8 cellular contexts compared by ENCODE assay signal in genomic region chr14:64707661-64708060, GRCh38. TPM values are rescaled to one million over a fixed set of nuclear protein-coding genes. Genes with fewer than 3 reads are reported as not detected.
A peak's percentile ranks its signal among the peaks of the same experiment; 100 is the strongest.
DNase-seq lines count a peak whose midpoint lies in the region; ATAC-seq and TF ChIP-seq lines count a peak whose summit lies in the region.

No MANE protein-coding gene starts in this region.

- peaks cover 35% of the 10 kb centered on the region for H3K27me3 Mint-ChIP-seq in activated T-cell treated with anti-CD3 and anti-CD28 coated beads, Interleukin-2, amount 50 U/mL, for 72 hours (ENCODE audit: low read depth)
- peaks cover 81% of the 10 kb centered on the region for H3K27me3 Mint-ChIP-seq in activated naive CD4-positive, alpha-beta T cell treated with anti-CD3 and anti-CD28 coated beads, Interleukin-2, amount 10 ng/mL, durations not matched to agents 7 days and 5 days

- H3K36me3 ChIP-seq in iPS-20b (ENCODE audit: insufficient read depth, low read depth, low read length) (peaks cover 12% of the 10 kb centered on the region; the same call in 1 of the 2 replicates), testis (ENCODE audit: low read depth, missing control alignments) (no peaks in the 10 kb centered on the region)

- peak overlapping the region; percentile 20 to 71 for H3K4me3 Mint-ChIP-seq in activated T-cell treated with anti-CD3 and anti-CD28 coated beads, Interleukin-2, amount 50 U/mL, for 72 hours
- H3K4me3 Mint-ChIP-seq in activated naive CD4-positive, alpha-beta T cell treated with anti-CD3 and anti-CD28 coated beads, Interleukin-2, amount 10 ng/mL, durations not matched to agents 7 days and 5 days = peak overlapping the region; percentile 69

- peak; percentile 48 to 55 for ATAC-seq in activated T-cell treated with anti-CD3 and anti-CD28 coated beads, Interleukin-2, amount 50 U/mL, for 72 hours (replicated peaks in 1 of 2)

- H3K4me1 Mint-ChIP-seq in activated T-cell treated with anti-CD3 and anti-CD28 coated beads, Interleukin-2, amount 50 U/mL, for 72 hours (ENCODE audit: low read depth) = peaks cover 35% of the 10 kb centered on the region
- H3K4me1 Mint-ChIP-seq in activated naive CD4-positive, alpha-beta T cell treated with anti-CD3 and anti-CD28 coated beads, Interleukin-2, amount 10 ng/mL, durations not matched to agents 7 days and 5 days = peaks cover 70% of the 10 kb centered on the region

- peaks cover 2% of the 10 kb centered on the region; the same call in 1 of the 2 replicates for H3K9me3 ChIP-seq in iPS-20b (ENCODE audit: insufficient read depth, low read depth, low read length)
- no peaks in the 10 kb centered on the region for H3K9me3 ChIP-seq in testis

- peaks cover 2% of the 10 kb centered on the region in 2 donors for H3K36me3 Mint-ChIP-seq in activated T-cell treated with anti-CD3 and anti-CD28 coated beads, Interleukin-2, amount 50 U/mL, for 72 hours (ENCODE audit: insufficient read depth in 2 of 2)
- peaks cover 29% of the 10 kb centered on the region for H3K36me3 Mint-ChIP-seq in activated naive CD4-positive, alpha-beta T cell treated with anti-CD3 and anti-CD28 coated beads, Interleukin-2, amount 10 ng/mL, durations not matched to agents 7 days and 5 days

- H3K27ac Mint-ChIP-seq in activated T-cell treated with anti-CD3 and anti-CD28 coated beads, Interleukin-2, amount 50 U/mL, for 72 hours = no peak overlapping the region
- H3K27ac Mint-ChIP-seq in activated naive CD4-positive, alpha-beta T cell treated with anti-CD3 and anti-CD28 coated beads, Interleukin-2, amount 10 ng/mL, durations not matched to agents 7 days and 5 days = peak overlapping the region; percentile 88

- H3K4me1 ChIP-seq in iPS-20b (ENCODE audit: insufficient read depth, low read length) = peaks cover 47% of the 10 kb centered on the region
- peaks cover 35% of the 10 kb centered on the region for H3K4me1 ChIP-seq in testis

- DNase-seq in activated T-cell treated with anti-CD3 and anti-CD28 coated beads, Interleukin-2, amount 50 U/mL, for 72 hours = peak in 1 of 2 donors; percentile 19
- no peak for DNase-seq in activated T-cell treated with anti-CD3 and anti-CD28 coated beads, Interleukin-2, amount 50 U/mL, for 48 hours
- DNase-seq in activated naive CD4-positive, alpha-beta T cell treated with anti-CD3 and anti-CD28 coated beads, Interleukin-2, amount 10 ng/mL, durations not matched to agents 7 days and 5 days = peak; percentile 39
- DNase-seq in testis (no peak), UCSD-AML1 (lab: John Stamatoyannopoulos, UW; ENCODE audit: unreplicated experiment) (no peak), NCI-H146 (lab: John Stamatoyannopoulos, UW) (no peak)
- DNase-seq in activated CD4-positive, alpha-beta T cell treated with anti-CD3 and anti-CD28 coated beads, Interleukin-2, amount 50 U/mL, for 48 hours = no peak

- peaks cover 26% of the 10 kb centered on the region for H3K27me3 ChIP-seq in iPS-20b (ENCODE audit: insufficient read depth, low read length)
- H3K27me3 ChIP-seq in testis = no peaks in the 10 kb centered on the region

- H3K9me3 Mint-ChIP-seq in activated T-cell treated with anti-CD3 and anti-CD28 coated beads, Interleukin-2, amount 50 U/mL, for 72 hours = peaks cover under 1 to 3% of the 10 kb centered on the region in 2 donors
- H3K9me3 Mint-ChIP-seq in activated naive CD4-positive, alpha-beta T cell treated with anti-CD3 and anti-CD28 coated beads, Interleukin-2, amount 10 ng/mL, durations not matched to agents 7 days and 5 days = peaks cover 3% of the 10 kb centered on the region

- no peak overlapping the region for H3K27ac ChIP-seq in iPS-20b (ENCODE audit: low read length)
- peak overlapping the region; percentile 42 to 85 for H3K27ac ChIP-seq in testis

- no peak for TF ChIP-seq POLR2A in testis (IDR thresholded peaks at IDR 0.05)

- no peak for TF ChIP-seq CTCF in testis (IDR thresholded peaks at IDR 0.05)

- H3K4me3 ChIP-seq in iPS-20b (ENCODE audit: low read length) (peak overlapping the region; percentile 84), testis (no peak overlapping the region)

- peak overlapping the region; percentile 43; the same call in 1 of the 2 replicates for H3K9ac ChIP-seq in iPS-20b (ENCODE audit: low read depth, low read length)

- intact Hi-C loops in testis (cut with DNase I; ENCODE audit: low total_unique reads) = no loop called here

- CTCF ChIA-PET in activated naive CD4-positive, alpha-beta T cell treated with anti-CD3 and anti-CD28 coated beads, Interleukin-2, amount 10 ng/mL, durations not matched to agents 7 days and 5 days (lab: Charles Lee) = interaction anchor here (1.5 kb wide), 1 partner anchor 8 kb away, joined by 6 read pairs; no protein-coding TSS in a partner anchor

- 81 to 82% methylated on average over 7 of the region's 7 CpGs for WGBS in testis, 2 donors

RNA-seq across cellular contexts. Expression of gene PLEKHG3, which starts 3.4 kb away (rescaled TPM):
- total RNA-seq in activated T-cell treated with anti-CD3 and anti-CD28 coated beads, Interleukin-2, amount 50 U/mL, for 72 hours = 1 to 10 TPM; 2.4 to 8.8 TPM
- 10 to 100 TPM; 20.1 to 20.6 TPM for total RNA-seq in testis
- 21.6 TPM for polyA plus RNA-seq in testis (ENCODE audit: insufficient read depth, low read depth, low replicate concordance)
